Comparison of ENCODE assay signal across 28 cellular contexts in the genomic region with DNA sequence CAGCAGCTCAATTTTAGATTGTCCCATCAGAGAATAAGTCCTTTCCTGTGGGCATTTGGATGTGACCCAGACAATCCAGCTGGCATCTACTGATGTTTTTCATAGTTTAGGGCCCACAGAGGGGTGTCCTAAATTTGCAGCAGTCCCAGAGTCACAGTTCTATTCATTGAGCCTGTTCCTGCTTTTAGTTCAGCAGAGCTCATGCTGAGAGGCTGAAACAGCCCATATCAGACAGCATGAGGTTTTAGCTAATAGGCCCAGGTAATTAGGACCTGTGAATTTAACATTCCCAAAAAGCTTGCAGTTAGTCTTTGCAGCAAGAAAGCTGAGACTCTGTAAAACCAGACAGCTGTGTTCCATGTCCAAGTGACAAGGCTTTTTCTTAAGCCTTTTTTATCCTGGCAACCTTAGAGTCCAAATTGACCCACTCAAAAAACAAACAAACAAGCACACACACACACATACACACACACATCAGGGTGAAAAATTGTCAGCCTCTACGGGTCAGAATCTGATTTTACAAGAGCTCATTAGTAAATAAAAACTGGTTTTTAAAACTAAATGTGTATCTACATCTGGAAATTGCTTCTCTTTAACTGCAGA. TPM values are rescaled to one million over a fixed set of nuclear protein-coding genes. Genes with fewer than 3 reads are reported as not detected.
DNase-seq lines count a peak whose midpoint lies in the region; ATAC-seq and TF ChIP-seq lines count a peak whose summit lies in the region.
"Had no signal": no experiment of that assay in that cellular context is flagged by ENCODE, and none has a peak within 500 bp of the region (broad histone marks: within the 10 kb centered on the region; RNA-seq: fewer than 3 reads in every experiment).

No MANE protein-coding gene starts in this region.

- POLR2A ChIA-PET in WTC11 (lab: Charles Lee): no interaction called here

- CTCF ChIA-PET in WTC11 (lab: Charles Lee): interaction anchor here (0.6 to 1.3 kb wide), 5 partner anchors 10 to 168 kb away, joined by 3 to 4 read pairs (median 3); a partner anchor contains a TSS

- intact Hi-C loops in activated T-helper 2 cell treated with anti-CD3 and anti-CD28 coated beads, Interferon-gamma antibody, Interleukin-2, Interleukin-4, amounts not matched to agents 10 μg/mL and 5 μg/mL and 100 μg/mL, durations not matched to agents 14 hours and 24 hours and 36 hours (cut with micrococcal nuclease): no loop called here
- intact Hi-C loops in heart left ventricle (cut with DNase I): no loop called here

- no peak for TF ChIP-seq POLR2A in heart left ventricle (IDR thresholded peaks at IDR 0.05)

- no peaks in the 10 kb centered on the region for H3K36me3 ChIP-seq in heart left ventricle
- H3K36me3 ChIP-seq: left lung had no signal

- H3K9me3 Mint-ChIP-seq in WTC11: peaks cover 6% of the 10 kb centered on the region; the same call in 1 of the 2 replicates
- peaks cover 19% of the 10 kb centered on the region for H3K9me3 Mint-ChIP-seq in activated T-helper 2 cell treated with anti-CD3 and anti-CD28 coated beads, Interferon-gamma antibody, Interleukin-2, Interleukin-4, amounts not matched to agents 10 μg/mL and 5 μg/mL and 100 μg/mL, durations not matched to agents 14 hours and 24 hours and 36 hours

- H3K4me1 Mint-ChIP-seq in WTC11: peaks cover 22% of the 10 kb centered on the region
- peaks cover 5% of the 10 kb centered on the region for H3K4me1 Mint-ChIP-seq in activated T-helper 2 cell treated with anti-CD3 and anti-CD28 coated beads, Interferon-gamma antibody, Interleukin-2, Interleukin-4, amounts not matched to agents 10 μg/mL and 5 μg/mL and 100 μg/mL, durations not matched to agents 14 hours and 24 hours and 36 hours (ENCODE audit: low read depth)

- no peak overlapping the region for H3K27ac Mint-ChIP-seq in WTC11
- H3K27ac Mint-ChIP-seq in activated T-helper 2 cell treated with anti-CD3 and anti-CD28 coated beads, Interferon-gamma antibody, Interleukin-2, Interleukin-4, amounts not matched to agents 10 μg/mL and 5 μg/mL and 100 μg/mL, durations not matched to agents 14 hours and 24 hours and 36 hours: no peak overlapping the region
- H3K27ac Mint-ChIP-seq: activated CD8-positive, alpha-beta T cell treated with anti-CD3 and anti-CD28 coated beads, Interleukin-2, amount 10 ng/mL, durations not matched to agents 7 days and 5 days; CD4-positive, CD25-positive, alpha-beta regulatory T cell; T-cell had no signal

- no peak for TF ChIP-seq CTCF in WTC11 (IDR thresholded peaks at IDR 0.05)
- no peak for TF ChIP-seq CTCF in heart left ventricle (IDR thresholded peaks at IDR 0.05)

- H3K4me3 ChIP-seq in iPS-18c (ENCODE audit: insufficient read depth, low read depth, low read length) (peak overlapping the region; percentile 15; the same call in 1 of the 2 replicates), heart left ventricle (no peak overlapping the region)
- H3K4me3 ChIP-seq: hepatocyte, left lung, tibial nerve had no signal

- WGBS in heart left ventricle, 4 donors: 48 to 75% (median 54%) methylated on average over 1 of the region's 1 CpG

- DNase-seq in NCI-H146 (lab: John Stamatoyannopoulos, UW) (peak; percentile 14), NCI-H146 treated with DMSO at 0.1 percent for 48 hours (lab: John Stamatoyannopoulos, UW; ENCODE audit: unreplicated experiment) (no peak), WTC11 (ENCODE audit: low spot score) (no peak), retina (peak; percentile 11), heart left ventricle (no peak)
- DNase-seq in activated T-helper 2 cell treated with anti-CD3 and anti-CD28 coated beads, Interferon-gamma antibody, Interleukin-2, Interleukin-4, amounts not matched to agents 10 μg/mL and 5 μg/mL and 100 μg/mL, durations not matched to agents 14 hours and 24 hours and 36 hours (ENCODE audit: low spot score): no peak
- DNase-seq: 8988T; activated CD4-positive, alpha-beta T cell treated with anti-CD3 and anti-CD28 coated beads for 1 hour; activated CD8-positive, alpha-beta T cell treated with anti-CD3 and anti-CD28 coated beads, Interleukin-2, amount 10 ng/mL, durations not matched to agents 7 days and 5 days; aorta; CD4-positive, CD25-positive, alpha-beta regulatory T cell; cortex of kidney; KG1; left lung; NCI-H1436 treated with DMSO at 0.1 percent for 48 hours; NCI-H2171 treated with DMSO at 0.1 percent for 48 hours; NCI-H524 treated with DMSO at 0.1 percent for 48 hours; occipital lobe; RPMI8226; small intestine; stimulated activated naive CD8-positive, alpha-beta T cell treated with anti-CD3 and anti-CD28 coated beads, Interleukin-15, amount 100 ng/mL, for 72 hours; T-cell had no signal

- no peaks in the 10 kb centered on the region for H3K27me3 Mint-ChIP-seq in WTC11 (ENCODE audit: low read depth)
- H3K27me3 Mint-ChIP-seq in activated T-helper 2 cell treated with anti-CD3 and anti-CD28 coated beads, Interferon-gamma antibody, Interleukin-2, Interleukin-4, amounts not matched to agents 10 μg/mL and 5 μg/mL and 100 μg/mL, durations not matched to agents 14 hours and 24 hours and 36 hours (ENCODE audit: low read depth): no peaks in the 10 kb centered on the region
- H3K27me3 Mint-ChIP-seq: CD4-positive, CD25-positive, alpha-beta regulatory T cell; stimulated activated naive CD8-positive, alpha-beta T cell treated with anti-CD3 and anti-CD28 coated beads, Interleukin-15, amount 100 ng/mL, for 72 hours; T-cell had no signal

- H3K27me3 ChIP-seq in heart left ventricle: no peaks in the 10 kb centered on the region
- H3K27me3 ChIP-seq: hepatocyte, left lung, tibial nerve had no signal

- H3K9me3 ChIP-seq in iPS-18c (ENCODE audit: control insufficient read depth, insufficient read depth, low read length) (no peaks in the 10 kb centered on the region), heart left ventricle (peaks cover 0 to 10% (median 0%) of the 10 kb centered on the region in 12 donors)

- ATAC-seq in WTC11: peak; percentile 83
- ATAC-seq in GM21367 (IDR thresholded peaks at IDR 0.05; ENCODE audit: unreplicated experiment): no peak
- no peak for ATAC-seq in heart left ventricle
- ATAC-seq: activated CD8-positive, alpha-beta T cell treated with anti-CD3 and anti-CD28 coated beads, Interleukin-2, amount 10 ng/mL, durations not matched to agents 7 days and 5 days; activated naive CD4-positive, alpha-beta T cell treated with anti-CD3 and anti-CD28 coated beads, Interleukin-2, amount 50 U/mL, for 72 hours; esophagus mucosa; left lung; stimulated activated naive CD8-positive, alpha-beta T cell treated with anti-CD3 and anti-CD28 coated beads, Interleukin-15, amount 100 ng/mL, for 72 hours; T-cell had no signal

- no peak overlapping the region for H3K27ac ChIP-seq in heart left ventricle
- H3K27ac ChIP-seq: hepatocyte, left lung, tibial nerve had no signal

- peaks cover 6% of the 10 kb centered on the region; the same call in 1 of the 2 replicates for H3K36me3 Mint-ChIP-seq in WTC11
- peaks cover 44% of the 10 kb centered on the region for H3K36me3 Mint-ChIP-seq in activated T-helper 2 cell treated with anti-CD3 and anti-CD28 coated beads, Interferon-gamma antibody, Interleukin-2, Interleukin-4, amounts not matched to agents 10 μg/mL and 5 μg/mL and 100 μg/mL, durations not matched to agents 14 hours and 24 hours and 36 hours (ENCODE audit: low read depth)

- H3K4me1 ChIP-seq in heart left ventricle: peaks cover 0 to 31% (median 9%) of the 10 kb centered on the region in 12 donors
- H3K4me1 ChIP-seq: left lung had no signal

- H3K4me3 Mint-ChIP-seq in WTC11: no peak overlapping the region
- H3K4me3 Mint-ChIP-seq in activated T-helper 2 cell treated with anti-CD3 and anti-CD28 coated beads, Interferon-gamma antibody, Interleukin-2, Interleukin-4, amounts not matched to agents 10 μg/mL and 5 μg/mL and 100 μg/mL, durations not matched to agents 14 hours and 24 hours and 36 hours (ENCODE audit: low read depth): no peak overlapping the region
- H3K4me3 Mint-ChIP-seq: activated CD8-positive, alpha-beta T cell treated with anti-CD3 and anti-CD28 coated beads, Interleukin-2, amount 10 ng/mL, durations not matched to agents 7 days and 5 days; CD4-positive, CD25-positive, alpha-beta regulatory T cell; stimulated activated naive CD8-positive, alpha-beta T cell treated with anti-CD3 and anti-CD28 coated beads, Interleukin-15, amount 100 ng/mL, for 72 hours; T-cell had no signal

TF ChIP-seq in WTC11, 78 proteins besides CTCF, POLR2A, EP300 and RAD21 (continues in another document):
- TF ChIP-seq, protein P1, sequence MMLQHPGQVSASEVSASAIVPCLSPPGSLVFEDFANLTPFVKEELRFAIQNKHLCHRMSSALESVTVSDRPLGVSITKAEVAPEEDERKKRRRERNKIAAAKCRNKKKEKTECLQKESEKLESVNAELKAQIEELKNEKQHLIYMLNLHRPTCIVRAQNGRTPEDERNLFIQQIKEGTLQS (CRISPR knock-in tag; conservative IDR thresholded peaks at IDR 0.05): no peak
- TF ChIP-seq JAZF1 (CRISPR knock-in tag; IDR thresholded peaks at IDR 0.05) (no peak), GRHL2 (CRISPR knock-in tag; IDR thresholded peaks at IDR 0.05; ENCODE audit: insufficient replicate concordance, severe bottlenecking) (no peak), ZNF317 (CRISPR knock-in tag; IDR thresholded peaks at IDR 0.05; ENCODE audit: borderline replicate concordance, low read depth) (no peak)
- TF ChIP-seq, protein P2, sequence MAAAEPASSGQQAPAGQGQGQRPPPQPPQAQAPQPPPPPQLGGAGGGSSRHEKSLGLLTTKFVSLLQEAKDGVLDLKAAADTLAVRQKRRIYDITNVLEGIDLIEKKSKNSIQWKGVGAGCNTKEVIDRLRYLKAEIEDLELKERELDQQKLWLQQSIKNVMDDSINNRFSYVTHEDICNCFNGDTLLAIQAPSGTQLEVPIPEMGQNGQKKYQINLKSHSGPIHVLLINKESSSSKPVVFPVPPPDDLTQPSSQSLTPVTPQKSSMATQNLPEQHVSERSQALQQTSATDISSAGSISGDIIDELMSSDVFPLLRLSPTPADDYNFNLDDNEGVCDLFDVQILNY (CRISPR knock-in tag; IDR thresholded peaks at IDR 0.05): no peak

RNA-seq across cellular contexts. Expression of a gene that starts 33.8 kb away (rescaled TPM):
- 38.5 to 43.4 TPM (median 41.9 TPM) in 3 replicates for total RNA-seq in WTC11 (2021)
- 50.4 and 55.0 TPM in 2 replicates for total RNA-seq in activated T-helper 2 cell treated with anti-CD3 and anti-CD28 coated beads, Interferon-gamma antibody, Interleukin-2, Interleukin-4, amounts not matched to agents 10 μg/mL and 5 μg/mL and 100 μg/mL, durations not matched to agents 14 hours and 24 hours and 36 hours
- 10 to 100 TPM; 21.2 to 67.9 (median 46.6) TPM for total RNA-seq in heart left ventricle
- polyA plus RNA-seq in heart left ventricle: 10 to 100 TPM in 1 of 2 donors, 1 to 10 TPM in 1; 9.0 to 10.9 TPM

RNA-seq across cellular contexts. Expression of a gene that starts 33.8 kb away (rescaled TPM):
- total RNA-seq in WTC11 (2021): 30.7 to 37.8 TPM (median 34.1 TPM) in 3 replicates
- total RNA-seq in activated T-helper 2 cell treated with anti-CD3 and anti-CD28 coated beads, Interferon-gamma antibody, Interleukin-2, Interleukin-4, amounts not matched to agents 10 μg/mL and 5 μg/mL and 100 μg/mL, durations not matched to agents 14 hours and 24 hours and 36 hours: 37.4 and 43.0 TPM in 2 replicates
- 10 to 100 TPM; 22.1 to 45.0 (median 31.0) TPM for total RNA-seq in heart left ventricle
- 10 to 100 TPM; 13.0 to 21.2 TPM for polyA plus RNA-seq in heart left ventricle

Comparison
In these comparisons a context has a peak if more than half of its experiments do, and no peak if none do; other contexts are left out.
1. DNase-seq: peak in NCI-H146 (single experiment) and retina (single experiment); none in NCI-H146 treated with DMSO at 0.1 percent for 48 hours (single experiment), WTC11 (single experiment), activated T-helper 2 cell treated with anti-CD3 and anti-CD28 coated beads, Interferon-gamma antibody, Interleukin-2, Interleukin-4, amounts not matched to agents 10 μg/mL and 5 μg/mL and 100 μg/mL, durations not matched to agents 14 hours and 24 hours and 36 hours (single experiment) and heart left ventricle (0 of 5).